10 cellular contexts compared by ENCODE assay signal in genomic region chr5:17228833-17229291, GRCh38. TPM values are rescaled to one million over a fixed set of nuclear protein-coding genes. Genes with fewer than 3 reads are reported as not detected.
DNase-seq lines count a peak whose midpoint lies in the region; ATAC-seq, FAIRE-seq and TF ChIP-seq lines count a peak whose summit lies in the region.
"Had no signal": no experiment of that assay in that cellular context is flagged by ENCODE, and none has a peak within 500 bp of the region (broad histone marks: within the 10 kb centered on the region; RNA-seq: fewer than 3 reads in every experiment).

No MANE protein-coding gene starts in this region.

- peaks cover 9% of the 10 kb centered on the region for H3K27me3 Mint-ChIP-seq in activated CD4-positive, alpha-beta T cell treated with anti-CD3 and anti-CD28 coated beads for 36 hours
- no peaks in the 10 kb centered on the region for H3K27me3 Mint-ChIP-seq in activated CD4-positive, alpha-beta T cell treated with anti-CD3 and anti-CD28 coated beads, Interleukin-2, amount 10 ng/mL, durations not matched to agents 24 days and 14 days
- H3K27me3 Mint-ChIP-seq in stimulated activated naive B cell treated with anti-CD40 and anti-IgM and Interleukin-4, amounts not matched to agents 10 μg/mL and 1 μg/mL and 100 μg/mL, for 72 hours: no peaks in the 10 kb centered on the region

- no peak overlapping the region for H3K27ac Mint-ChIP-seq in activated CD4-positive, alpha-beta T cell treated with anti-CD3 and anti-CD28 coated beads for 36 hours
- no peak overlapping the region for H3K27ac Mint-ChIP-seq in activated CD4-positive, alpha-beta T cell treated with anti-CD3 and anti-CD28 coated beads, Interleukin-2, amount 10 ng/mL, durations not matched to agents 24 days and 14 days
- peak overlapping the region; percentile 98 for H3K27ac Mint-ChIP-seq in stimulated activated naive B cell treated with anti-CD40 and anti-IgM and Interleukin-4, amounts not matched to agents 10 μg/mL and 1 μg/mL and 100 μg/mL, for 72 hours
- H3K27ac Mint-ChIP-seq: T-helper 1 cell treated with Interleukin-12 subunit alpha and Interleukin-12 subunit beta and Interleukin-4 antibody, amounts not matched to agents 30 μg/mL and 1 μg/mL, for 36 hours had no signal

- H3K9ac ChIP-seq in adipocyte (ENCODE audit: low read length) (no peak overlapping the region), colonic mucosa (ENCODE audit: low read depth in 2 of 2, low read length in 2 of 2) (no peak overlapping the region)

- ATAC-seq in activated CD4-positive, alpha-beta T cell treated with anti-CD3 and anti-CD28 coated beads for 36 hours: peak; percentile 33
- ATAC-seq in HG03045 (IDR thresholded peaks at IDR 0.05; ENCODE audit: unreplicated experiment): peak; percentile 45
- ATAC-seq in stimulated activated naive B cell treated with anti-CD40 and anti-IgM and Interleukin-4, amounts not matched to agents 10 μg/mL and 1 μg/mL and 100 μg/mL, for 72 hours (replicated peaks): peak; percentile 32 to 41

- H3K4me1 ChIP-seq in adipocyte (ENCODE audit: control insufficient read depth, insufficient read depth, low read length) (peaks cover 44% of the 10 kb centered on the region), colonic mucosa (no peaks in the 10 kb centered on the region)

- FAIRE-seq in D721Med (lab: Jason Lieb, UNC): no peak

- no peak for DNase-seq in activated CD4-positive, alpha-beta T cell treated with anti-CD3 and anti-CD28 coated beads for 36 hours
- DNase-seq in activated CD4-positive, alpha-beta T cell treated with anti-CD3 and anti-CD28 coated beads, Interleukin-2, amount 10 ng/mL, durations not matched to agents 24 days and 14 days: no peak
- peak; percentile 58 for DNase-seq in adipocyte (ENCODE audit: low read depth)
- peak; percentile 33 for DNase-seq in stimulated activated naive B cell treated with anti-CD40 and anti-IgM and Interleukin-4, amounts not matched to agents 10 μg/mL and 1 μg/mL and 100 μg/mL, for 72 hours
- no peak for DNase-seq in D721Med (ENCODE audit: insufficient read length, low spot score)
- DNase-seq in effector CD8-positive, alpha-beta T cell (lab: John Stamatoyannopoulos, UW): no peak
- DNase-seq in colonic mucosa: no peak
- DNase-seq: left cardiac atrium had no signal

- no peaks in the 10 kb centered on the region for H3K9me3 Mint-ChIP-seq in activated CD4-positive, alpha-beta T cell treated with anti-CD3 and anti-CD28 coated beads for 36 hours (ENCODE audit: low read depth)
- H3K9me3 Mint-ChIP-seq in activated CD4-positive, alpha-beta T cell treated with anti-CD3 and anti-CD28 coated beads, Interleukin-2, amount 10 ng/mL, durations not matched to agents 24 days and 14 days: no peaks in the 10 kb centered on the region
- H3K9me3 Mint-ChIP-seq in stimulated activated naive B cell treated with anti-CD40 and anti-IgM and Interleukin-4, amounts not matched to agents 10 μg/mL and 1 μg/mL and 100 μg/mL, for 72 hours: peaks cover 0 to 2% of the 10 kb centered on the region in 2 donors
- H3K9me3 Mint-ChIP-seq: T-helper 1 cell treated with Interleukin-12 subunit alpha and Interleukin-12 subunit beta and Interleukin-4 antibody, amounts not matched to agents 30 μg/mL and 1 μg/mL, for 36 hours had no signal

- H3K27ac ChIP-seq in colonic mucosa: no peak overlapping the region

- no peaks in the 10 kb centered on the region for H3K9me3 ChIP-seq in adipocyte (ENCODE audit: control insufficient read depth, low read length)
- H3K9me3 ChIP-seq in colonic mucosa: no peaks in the 10 kb centered on the region

- POLR2A ChIA-PET in activated CD4-positive, alpha-beta T cell treated with anti-CD3 and anti-CD28 coated beads for 36 hours (lab: Charles Lee): no interaction called here

- H3K36me3 ChIP-seq in adipocyte (ENCODE audit: control insufficient read depth, insufficient read depth, low read length, severe bottlenecking) (no peaks in the 10 kb centered on the region), colonic mucosa (no peaks in the 10 kb centered on the region)

- no peak for TF ChIP-seq CTCF in D721Med (IDR thresholded peaks at IDR 0.05; ENCODE audit: insufficient read depth, missing control alignments)
- no peak for TF ChIP-seq CTCF in colonic mucosa (IDR thresholded peaks at IDR 0.05)

- intact Hi-C loops in activated CD4-positive, alpha-beta T cell treated with anti-CD3 and anti-CD28 coated beads for 36 hours (cut with DNase I, micrococcal nuclease): no loop called here
- intact Hi-C loops in activated CD4-positive, alpha-beta T cell treated with anti-CD3 and anti-CD28 coated beads, Interleukin-2, amount 10 ng/mL, durations not matched to agents 24 days and 14 days (cut with micrococcal nuclease): no loop called here
- intact Hi-C loops in colonic mucosa (cut with DNase I): no loop called here

- no peaks in the 10 kb centered on the region for H3K36me3 Mint-ChIP-seq in activated CD4-positive, alpha-beta T cell treated with anti-CD3 and anti-CD28 coated beads for 36 hours (ENCODE audit: low read depth)
- no peaks in the 10 kb centered on the region for H3K36me3 Mint-ChIP-seq in activated CD4-positive, alpha-beta T cell treated with anti-CD3 and anti-CD28 coated beads, Interleukin-2, amount 10 ng/mL, durations not matched to agents 24 days and 14 days (ENCODE audit: low read depth)
- peaks cover 41 to 66% of the 10 kb centered on the region in 2 donors for H3K36me3 Mint-ChIP-seq in stimulated activated naive B cell treated with anti-CD40 and anti-IgM and Interleukin-4, amounts not matched to agents 10 μg/mL and 1 μg/mL and 100 μg/mL, for 72 hours

- CTCF ChIA-PET in activated CD4-positive, alpha-beta T cell treated with anti-CD3 and anti-CD28 coated beads for 36 hours (lab: Charles Lee): interaction anchor here (1.0 kb wide), 1 partner anchor 285 kb away, joined by 4 read pairs; no protein-coding TSS in a partner anchor

- no peaks in the 10 kb centered on the region for H3K27me3 ChIP-seq in adipocyte (replicated peaks; ENCODE audit: control insufficient read depth, insufficient read depth, low read length)
- H3K27me3 ChIP-seq in colonic mucosa: no peaks in the 10 kb centered on the region

- H3K4me3 ChIP-seq in adipocyte (ENCODE audit: low read length): no peak overlapping the region
- no peak overlapping the region for H3K4me3 ChIP-seq in colonic mucosa

- no peak overlapping the region for H3K4me3 Mint-ChIP-seq in activated CD4-positive, alpha-beta T cell treated with anti-CD3 and anti-CD28 coated beads for 36 hours
- H3K4me3 Mint-ChIP-seq in activated CD4-positive, alpha-beta T cell treated with anti-CD3 and anti-CD28 coated beads, Interleukin-2, amount 10 ng/mL, durations not matched to agents 24 days and 14 days: no peak overlapping the region
- peak overlapping the region; percentile 78 to 85 for H3K4me3 Mint-ChIP-seq in stimulated activated naive B cell treated with anti-CD40 and anti-IgM and Interleukin-4, amounts not matched to agents 10 μg/mL and 1 μg/mL and 100 μg/mL, for 72 hours
- H3K4me3 Mint-ChIP-seq: T-helper 1 cell treated with Interleukin-12 subunit alpha and Interleukin-12 subunit beta and Interleukin-4 antibody, amounts not matched to agents 30 μg/mL and 1 μg/mL, for 36 hours had no signal

- H3K4me1 Mint-ChIP-seq in activated CD4-positive, alpha-beta T cell treated with anti-CD3 and anti-CD28 coated beads for 36 hours: peaks cover 3% of the 10 kb centered on the region
- peaks cover 2% of the 10 kb centered on the region for H3K4me1 Mint-ChIP-seq in activated CD4-positive, alpha-beta T cell treated with anti-CD3 and anti-CD28 coated beads, Interleukin-2, amount 10 ng/mL, durations not matched to agents 24 days and 14 days
- peaks cover 59 to 88% of the 10 kb centered on the region in 2 donors for H3K4me1 Mint-ChIP-seq in stimulated activated naive B cell treated with anti-CD40 and anti-IgM and Interleukin-4, amounts not matched to agents 10 μg/mL and 1 μg/mL and 100 μg/mL, for 72 hours

RNA-seq across cellular contexts. Expression of gene BASP1, which starts 11.4 kb away (rescaled TPM):
- 1 to 10 TPM; 1.3 to 1.6 TPM for total RNA-seq in activated CD4-positive, alpha-beta T cell treated with anti-CD3 and anti-CD28 coated beads for 36 hours
- total RNA-seq in activated CD4-positive, alpha-beta T cell treated with anti-CD3 and anti-CD28 coated beads, Interleukin-2, amount 10 ng/mL, durations not matched to agents 24 days and 14 days: 0.33 and 0.37 TPM in 2 replicates
- 1 to 10 TPM; 4.2 to 5.5 TPM for total RNA-seq in colonic mucosa

Comparison
In these comparisons a context has a peak if more than half of its experiments do, and no peak if none do; other contexts are left out.
1. DNase-seq: peak in adipocyte (single experiment) and stimulated activated naive B cell treated with anti-CD40 and anti-IgM and Interleukin-4, amounts not matched to agents 10 μg/mL and 1 μg/mL and 100 μg/mL, for 72 hours (single experiment); none in activated CD4-positive, alpha-beta T cell treated with anti-CD3 and anti-CD28 coated beads for 36 hours (single experiment), activated CD4-positive, alpha-beta T cell treated with anti-CD3 and anti-CD28 coated beads, Interleukin-2, amount 10 ng/mL, durations not matched to agents 24 days and 14 days (single experiment), D721Med (single experiment), effector CD8-positive, alpha-beta T cell (single experiment) and colonic mucosa (single experiment).
2. H3K4me3 Mint-ChIP-seq: peak in stimulated activated naive B cell treated with anti-CD40 and anti-IgM and Interleukin-4, amounts not matched to agents 10 μg/mL and 1 μg/mL and 100 μg/mL, for 72 hours (2 of 2); none in activated CD4-positive, alpha-beta T cell treated with anti-CD3 and anti-CD28 coated beads for 36 hours (single experiment) and activated CD4-positive, alpha-beta T cell treated with anti-CD3 and anti-CD28 coated beads, Interleukin-2, amount 10 ng/mL, durations not matched to agents 24 days and 14 days (single experiment).
3. Peak in every context shown above with its lines, with median percentiles within 50 percentile points of each other: ATAC-seq.